In the genomic region with DNA sequence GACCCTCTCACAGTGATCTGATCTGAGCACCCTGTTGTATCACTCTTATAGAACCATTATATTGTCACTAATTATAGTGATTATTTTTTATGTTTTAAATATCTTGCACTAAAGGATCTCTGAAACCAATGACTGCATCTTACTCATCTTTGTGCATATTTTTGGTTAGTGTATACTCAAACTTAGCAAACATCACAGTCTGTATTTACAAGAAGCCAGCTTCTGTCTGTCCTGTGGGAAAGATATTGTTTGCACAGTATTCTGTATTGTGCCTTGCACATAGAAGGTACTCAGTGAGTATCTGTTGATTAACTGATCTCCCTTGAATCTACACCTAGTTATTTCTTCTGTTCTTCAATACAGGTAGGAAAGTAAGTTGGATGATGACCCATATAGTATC, we compare ENCODE assay signal across 2 cellular contexts.
TF ChIP-seq lines count a peak whose summit lies in the region.

No MANE protein-coding gene starts in this region.

TF ChIP-seq in IMR-90, 13 proteins besides CTCF, POLR2A, EP300 and RAD21 (continued from another document):
- TF ChIP-seq USF2 (IDR thresholded peaks at IDR 0.05; ENCODE audit: low read depth, low read length) (no peak), FOS (IDR thresholded peaks at IDR 0.05; ENCODE audit: low read depth, low read length) (no peak), NFE2L2 (IDR thresholded peaks at IDR 0.05; ENCODE audit: low read depth, low read length) (no peak), RCOR1 (IDR thresholded peaks at IDR 0.05; ENCODE audit: insufficient replicate concordance, low read length) (no peak), CHD1 (IDR thresholded peaks at IDR 0.05; ENCODE audit: low read depth, low read length) (no peak), BHLHE40 (IDR thresholded peaks at IDR 0.05; ENCODE audit: low read depth, low read length) (no peak), MXI1 (IDR thresholded peaks at IDR 0.05; ENCODE audit: borderline replicate concordance, low read depth, low read length) (no peak), CEBPB (IDR thresholded peaks at IDR 0.05; ENCODE audit: low read depth, low read length) (no peak)
- TF ChIP-seq, protein P1, sequence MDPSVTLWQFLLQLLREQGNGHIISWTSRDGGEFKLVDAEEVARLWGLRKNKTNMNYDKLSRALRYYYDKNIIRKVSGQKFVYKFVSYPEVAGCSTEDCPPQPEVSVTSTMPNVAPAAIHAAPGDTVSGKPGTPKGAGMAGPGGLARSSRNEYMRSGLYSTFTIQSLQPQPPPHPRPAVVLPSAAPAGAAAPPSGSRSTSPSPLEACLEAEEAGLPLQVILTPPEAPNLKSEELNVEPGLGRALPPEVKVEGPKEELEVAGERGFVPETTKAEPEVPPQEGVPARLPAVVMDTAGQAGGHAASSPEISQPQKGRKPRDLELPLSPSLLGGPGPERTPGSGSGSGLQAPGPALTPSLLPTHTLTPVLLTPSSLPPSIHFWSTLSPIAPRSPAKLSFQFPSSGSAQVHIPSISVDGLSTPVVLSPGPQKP (IDR thresholded peaks at IDR 0.05; ENCODE audit: borderline replicate concordance, low read depth, low read length): no peak

TF ChIP-seq in GM12878, 131 proteins besides CTCF, POLR2A, EP300 and RAD21 (continued from another document):
- TF ChIP-seq ZNF274 (IDR thresholded peaks at IDR 0.05; ENCODE audit: insufficient read depth, insufficient read length): no peak
- no peak for TF ChIP-seq NR2C1 (IDR thresholded peaks at IDR 0.05)
- no peak for TF ChIP-seq NRF1 (conservative IDR thresholded peaks at IDR 0.05; ENCODE audit: low read depth, low read length)
